Comparison of ENCODE assay signal across 8 cellular contexts in the genomic region with DNA sequence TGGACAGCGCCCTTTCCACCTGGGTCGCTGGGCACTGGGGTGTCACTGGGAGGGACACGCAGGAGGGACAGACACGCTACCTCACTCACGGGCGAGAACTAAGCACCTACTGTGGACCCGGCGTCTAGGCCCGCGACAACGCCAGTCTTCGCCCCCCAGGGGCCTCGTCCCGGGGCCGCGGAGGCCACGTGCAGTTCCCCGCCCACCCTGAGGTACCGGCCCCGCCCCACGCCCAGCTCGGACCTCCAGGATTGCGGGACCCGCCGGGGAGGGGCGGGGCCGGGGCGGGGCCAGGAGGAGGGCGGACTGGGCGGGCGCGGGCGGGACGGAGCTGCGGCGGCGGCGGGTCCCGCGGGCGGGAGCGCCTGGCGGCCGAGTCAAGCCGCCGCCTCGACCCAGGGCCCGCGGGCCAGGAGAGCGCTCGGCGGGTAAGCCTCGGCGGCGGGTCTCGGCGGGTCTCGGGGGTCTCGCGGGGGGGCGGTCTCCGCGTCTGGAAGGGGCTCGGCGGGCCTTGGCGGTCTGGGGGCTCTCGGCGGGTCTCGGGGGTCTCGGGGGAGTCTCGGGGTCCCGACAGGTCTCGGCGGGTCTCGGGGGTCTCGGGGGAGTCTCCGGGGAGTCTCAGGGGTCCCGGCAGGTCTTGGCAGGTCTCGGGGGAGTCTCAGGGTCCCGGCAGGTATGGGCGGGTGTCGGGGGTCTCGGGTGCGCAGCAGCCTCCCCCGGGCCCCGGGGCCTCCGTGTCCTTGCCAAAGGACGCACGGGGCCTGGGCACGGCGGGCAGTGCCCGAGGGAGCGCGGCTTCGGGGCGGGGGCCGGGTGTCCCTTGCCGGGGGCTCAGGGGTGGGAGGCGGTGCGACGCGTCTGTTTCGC. TPM values are rescaled to one million over a fixed set of nuclear protein-coding genes. Genes with fewer than 3 reads are reported as not detected.
DNase-seq lines count a peak whose midpoint lies in the region; ATAC-seq and TF ChIP-seq lines count a peak whose summit lies in the region.

A gene with protein sequence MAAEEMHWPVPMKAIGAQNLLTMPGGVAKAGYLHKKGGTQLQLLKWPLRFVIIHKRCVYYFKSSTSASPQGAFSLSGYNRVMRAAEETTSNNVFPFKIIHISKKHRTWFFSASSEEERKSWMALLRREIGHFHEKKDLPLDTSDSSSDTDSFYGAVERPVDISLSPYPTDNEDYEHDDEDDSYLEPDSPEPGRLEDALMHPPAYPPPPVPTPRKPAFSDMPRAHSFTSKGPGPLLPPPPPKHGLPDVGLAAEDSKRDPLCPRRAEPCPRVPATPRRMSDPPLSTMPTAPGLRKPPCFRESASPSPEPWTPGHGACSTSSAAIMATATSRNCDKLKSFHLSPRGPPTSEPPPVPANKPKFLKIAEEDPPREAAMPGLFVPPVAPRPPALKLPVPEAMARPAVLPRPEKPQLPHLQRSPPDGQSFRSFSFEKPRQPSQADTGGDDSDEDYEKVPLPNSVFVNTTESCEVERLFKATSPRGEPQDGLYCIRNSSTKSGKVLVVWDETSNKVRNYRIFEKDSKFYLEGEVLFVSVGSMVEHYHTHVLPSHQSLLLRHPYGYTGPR (plus strand): TSS at position 375 of the 867 bp plus-strand sequence. CDS start 27,533 bp downstream, outside the sequence.

- no peak within 1 kb of the TSS for H2BK12ac ChIP-seq in trophoblast cell (ENCODE audit: low read length)

- H3K9ac ChIP-seq in HCT116 (ENCODE audit: low read length) (peak within 1 kb of the TSS; percentile 66), trophoblast cell (ENCODE audit: low read length) (no peak within 1 kb of the TSS)

- WGBS in adrenal gland, 4 donors: 7 to 93% (median 22%) methylated on average over 3 to 103 of the region's 103 CpGs
- WGBS in heart left ventricle, 4 donors: 0 to 8% (median 3%) methylated on average over 2 to 103 of the region's 103 CpGs
- WGBS in trophoblast cell (ENCODE audit: extremely low coverage, insufficient coverage, insufficient read length): no CpG with 5 or more reads among the region's 103 CpGs

- H4K8ac ChIP-seq in trophoblast cell (ENCODE audit: low read depth, low read length): no peak within 1 kb of the TSS

- no peak for TF ChIP-seq RAD21 in HCT116 (IDR thresholded peaks at IDR 0.05; ENCODE audit: low read depth)

- H4K12ac ChIP-seq in trophoblast cell (ENCODE audit: low read depth, low read length): no peak within 1 kb of the TSS

- no peak within 1 kb of the TSS for H3K23ac ChIP-seq in trophoblast cell (ENCODE audit: low read length)

- H4K20me1 ChIP-seq in HCT116 (ENCODE audit: insufficient read depth): no peaks in the 10 kb centered on the region

- peak within 1 kb of the TSS; percentile 88 for H3K4me2 ChIP-seq in HCT116 (ENCODE audit: low read length)
- peak within 1 kb of the TSS; percentile 57 for H3K4me2 ChIP-seq in trophoblast cell (ENCODE audit: low read length)

- no peaks in the 10 kb centered on the region for H3K9me2 ChIP-seq in HCT116 (ENCODE audit: insufficient read depth)

- H4K91ac ChIP-seq in trophoblast cell (ENCODE audit: low read depth, low read length): peak within 1 kb of the TSS; percentile 16

- RAD21 ChIA-PET in HCT116 (lab: Charles Lee; ENCODE audit: low non-redundant PET in 1 of 2, low total read pairs in 2 of 2, uncharacterized antibody in 2 of 2, unreplicated experiment in 2 of 2): no interaction called here

- no peak within 1 kb of the TSS for H2AK5ac ChIP-seq in trophoblast cell (ENCODE audit: low read length)

- H3K4ac ChIP-seq in trophoblast cell (ENCODE audit: low read depth, low read length): no peak within 1 kb of the TSS

- peak; percentile 78 for DNase-seq in CD14-positive monocyte (ENCODE audit: low spot score)
- DNase-seq in HCT116 (ENCODE audit: low read depth, low spot score): peak; percentile 40
- peak; percentile 77 for DNase-seq in RWPE2 (ENCODE audit: low spot score)
- peak; percentile 72 to 86 (median 80) for DNase-seq in adrenal gland
- peak; percentile 88 to 95 (median 92) for DNase-seq in heart left ventricle
- peak; percentile 42 to 69 for DNase-seq in trophoblast cell

- H3K9me3 ChIP-seq in HCT116 (ENCODE audit: control insufficient read depth in 1 of 2, insufficient read depth in 1 of 2, low read depth in 1 of 2, low read length in 2 of 2) (no peaks in the 10 kb centered on the region), RWPE2 (ENCODE audit: severe bottlenecking) (no peaks in the 10 kb centered on the region), adrenal gland (replicated peaks in 1 of 3) (no peaks in the 10 kb centered on the region), heart left ventricle (no peaks in the 10 kb centered on the region), trophoblast cell (ENCODE audit: insufficient read depth, low read depth, low read length) (peaks cover 5% of the 10 kb centered on the region)

- H3K36me3 ChIP-seq in HCT116 (ENCODE audit: control insufficient read depth in 1 of 2, insufficient read depth in 2 of 2, low read length in 2 of 2): no peaks in the 10 kb centered on the region
- H3K36me3 ChIP-seq in RWPE2 (ENCODE audit: low read depth): no peaks in the 10 kb centered on the region
- no peaks in the 10 kb centered on the region for H3K36me3 ChIP-seq in adrenal gland (replicated peaks in 1 of 2)
- peaks cover 0 to 13% (median 0%) of the 10 kb centered on the region in 9 donors for H3K36me3 ChIP-seq in heart left ventricle
- no peaks in the 10 kb centered on the region for H3K36me3 ChIP-seq in trophoblast cell (ENCODE audit: control insufficient read depth in 1 of 2, insufficient read depth in 2 of 2, low read length in 2 of 2)

- TF ChIP-seq CTCF in CD14-positive monocyte (IDR thresholded peaks at IDR 0.05) (no peak), HCT116 (IDR thresholded peaks at IDR 0.05 in 2 of 3, conservative IDR thresholded peaks at IDR 0.05 in 1 of 3; ENCODE audit: borderline replicate concordance in 1 of 3, insufficient read depth in 1 of 3, low read depth in 2 of 3, low read length in 2 of 3) (no peak), RWPE2 (IDR thresholded peaks at IDR 0.05; ENCODE audit: poor library complexity, severe bottlenecking) (no peak), adrenal gland (IDR thresholded peaks at IDR 0.05) (peak in 1 of 6 experiments; percentile 18), heart left ventricle (IDR thresholded peaks at IDR 0.05) (no peak)

- POLR2A ChIA-PET in HCT116 (lab: Charles Lee): no interaction called here

- H3K27ac Mint-ChIP-seq in CD14-positive monocyte: peak within 1 kb of the TSS; percentile 90 to 97 (median 93)

- peak within 1 kb of the TSS; percentile 53 to 62 for H3K4me3 ChIP-seq in HCT116 (replicated peaks in 1 of 2; ENCODE audit: low read depth in 1 of 2, low read length in 2 of 2)
- H3K4me3 ChIP-seq in RWPE2 (ENCODE audit: severe bottlenecking): peak within 1 kb of the TSS; percentile 57
- H3K4me3 ChIP-seq in adrenal gland: peak within 1 kb of the TSS; percentile 10 to 83 (median 28)
- H3K4me3 ChIP-seq in heart left ventricle: peak within 1 kb of the TSS; percentile 37 to 93 (median 78)
- peak within 1 kb of the TSS; percentile 36 for H3K4me3 ChIP-seq in trophoblast cell (ENCODE audit: low read depth, low read length)

- H3K79me2 ChIP-seq in HCT116 (ENCODE audit: insufficient read depth, low read length) (no peaks in the 10 kb centered on the region), trophoblast cell (ENCODE audit: control insufficient read depth, insufficient read depth, low read length, poor library complexity) (no peaks in the 10 kb centered on the region)

- TF ChIP-seq POLR2A in HCT116 (IDR thresholded peaks at IDR 0.05; ENCODE audit: borderline replicate concordance, extremely low read depth, insufficient read depth, insufficient read length) (no peak), adrenal gland (IDR thresholded peaks at IDR 0.05) (peak in 1 of 2 donors; percentile 39), heart left ventricle (IDR thresholded peaks at IDR 0.05) (peak in 1 of 2 donors; percentile 37)

- no peaks in the 10 kb centered on the region for H3K27me3 ChIP-seq in HCT116 (ENCODE audit: insufficient read depth, low read length)
- no peaks in the 10 kb centered on the region for H3K27me3 ChIP-seq in RWPE2 (ENCODE audit: insufficient read depth, poor library complexity, severe bottlenecking)
- no peaks in the 10 kb centered on the region for H3K27me3 ChIP-seq in adrenal gland
- H3K27me3 ChIP-seq in heart left ventricle: no peaks in the 10 kb centered on the region
- no peaks in the 10 kb centered on the region for H3K27me3 ChIP-seq in trophoblast cell (ENCODE audit: insufficient read depth, low read length)

- H3K4me1 ChIP-seq in HCT116 (ENCODE audit: control insufficient read depth in 1 of 2, insufficient read depth in 2 of 2, low read length in 2 of 2): peaks cover 35 to 49% of the 10 kb centered on the region in 2 experiments
- peaks cover 38% of the 10 kb centered on the region for H3K4me1 ChIP-seq in RWPE2 (ENCODE audit: insufficient read depth, poor library complexity, severe bottlenecking)
- H3K4me1 ChIP-seq in adrenal gland (replicated peaks in 1 of 2): peaks cover 14 to 69% of the 10 kb centered on the region in 2 donors
- peaks cover 36 to 82% (median 62%) of the 10 kb centered on the region in 12 donors for H3K4me1 ChIP-seq in heart left ventricle
- H3K4me1 ChIP-seq in trophoblast cell (ENCODE audit: control insufficient read depth in 1 of 2, insufficient read depth in 2 of 2, low read length in 2 of 2): peaks cover 19 to 30% of the 10 kb centered on the region in 2 experiments

- peaks cover 81% of the 10 kb centered on the region for H3K4me1 Mint-ChIP-seq in CD14-positive monocyte

- no peak within 1 kb of the TSS for H2BK5ac ChIP-seq in trophoblast cell (ENCODE audit: low read depth, low read length, poor library complexity)

- H3K27me3 Mint-ChIP-seq in CD14-positive monocyte (ENCODE audit: low read depth in 3 of 3): peaks cover 0 to 5% (median 2%) of the 10 kb centered on the region in 3 donors

- CTCF ChIA-PET in HCT116 (lab: Charles Lee): no interaction called here

- H3K4me3 Mint-ChIP-seq in CD14-positive monocyte: peak within 1 kb of the TSS; percentile 93 to 95

- H2AFZ ChIP-seq in HCT116 (ENCODE audit: low read depth, low read length, poor library complexity, severe bottlenecking) (peak within 1 kb of the TSS; percentile 45), trophoblast cell (ENCODE audit: insufficient read depth, low read length, poor library complexity) (no peak within 1 kb of the TSS)

- H3K9me3 Mint-ChIP-seq in CD14-positive monocyte: no peaks in the 10 kb centered on the region

- H3K18ac ChIP-seq in trophoblast cell (ENCODE audit: low read length): no peak within 1 kb of the TSS

- ATAC-seq in HCT116 (peak; percentile 88), RWPE2 (ENCODE audit: low read depth) (peak; percentile 45), heart left ventricle (peak in 3 of 4 donors; percentile 60 to 73 (median 63)), GM18519 (IDR thresholded peaks at IDR 0.05; ENCODE audit: low FRiP score, unreplicated experiment) (no peak), HG03571 (IDR thresholded peaks at IDR 0.05; ENCODE audit: unreplicated experiment) (no peak)

- H3K27ac ChIP-seq in HCT116 (ENCODE audit: low read depth, low read length) (peak within 1 kb of the TSS; percentile 39; the same call in 1 of the 2 replicates), RWPE2 (ENCODE audit: poor library complexity, severe bottlenecking) (peak within 1 kb of the TSS; percentile 86), adrenal gland (peak within 1 kb of the TSS; percentile 57 to 92 (median 86)), heart left ventricle (peak within 1 kb of the TSS; percentile 39 to 96 (median 80)), trophoblast cell (ENCODE audit: low read depth, low read length) (no peak within 1 kb of the TSS)

- no TSS peak for BruUV-seq in HCT116 (replicated peaks; lab: Mats Ljungman, UMichigan)

- H3K79me1 ChIP-seq in trophoblast cell (ENCODE audit: low read length): peaks cover 9% of the 10 kb centered on the region

- H3K36me3 Mint-ChIP-seq in CD14-positive monocyte: peaks cover 30 to 33% of the 10 kb centered on the region in 2 donors

- intact Hi-C loops in CD14-positive monocyte (cut with micrococcal nuclease): no loop called here
- intact Hi-C loops in HCT116 (cut with micrococcal nuclease): no loop called here
- intact Hi-C loops in adrenal gland (cut with DNase I): no loop called here
- intact Hi-C loops in heart left ventricle (cut with DNase I): loop anchor here in 1 of 10 donors (5.0 kb wide), 1 partner anchor 36 kb away; the partner anchor contains the start of gene TNIP2

- peak within 1 kb of the TSS; percentile 17 for H3K14ac ChIP-seq in trophoblast cell (ENCODE audit: low read length)

- peak within 1 kb of the TSS; percentile 37 for H2BK120ac ChIP-seq in trophoblast cell (ENCODE audit: insufficient read depth, low read length, poor library complexity)

RNA-seq across cellular contexts. Expression of the gene that starts here (rescaled TPM):
- polyA plus RNA-seq in CD14-positive monocyte (10 to 100 TPM; 19.1 to 26.9 TPM), adrenal gland (100 to 1,000 TPM in 1 of 3 donors, 10 to 100 TPM in 1, 1 to 10 TPM in 1; 7.7 to 160 (median 35.2) TPM), heart left ventricle (10 to 100 TPM; 17.1 to 24.5 TPM)
- total RNA-seq in HCT116 (2021; ENCODE audit: unreplicated experiment) (52.8 TPM), adrenal gland (10 to 100 TPM; 10.8 to 81.2 (median 40.3) TPM), heart left ventricle (10 to 100 TPM; 10.4 to 70.2 (median 23.5) TPM)
- polyA plus RNA-seq in HCT116 (2012): 21.4 and 22.2 TPM in 2 replicates
- polyA plus RNA-seq in trophoblast cell (2013): 21.3 and 21.9 TPM in 2 replicates

Comparison
In these comparisons a context has a peak if more than half of its experiments do, and no peak if none do; other contexts are left out.
1. DNase-seq: peak in every context shown above with its lines; median percentile 92 in heart left ventricle; 80 in adrenal gland; 78 in CD14-positive monocyte; 77 in RWPE2; 56 in trophoblast cell; 40 in HCT116.
2. ATAC-seq: peak in HCT116 (single experiment), RWPE2 (single experiment) and heart left ventricle (3 of 4); none in GM18519 (single experiment) and HG03571 (single experiment).
3. H3K4me3 ChIP-seq: peak in every context shown above with its lines; median percentile 78 in heart left ventricle; 58 in HCT116; 57 in RWPE2; 36 in trophoblast cell; 28 in adrenal gland.